Comparison of ENCODE assay signal across 8 cellular contexts in the genomic region with DNA sequence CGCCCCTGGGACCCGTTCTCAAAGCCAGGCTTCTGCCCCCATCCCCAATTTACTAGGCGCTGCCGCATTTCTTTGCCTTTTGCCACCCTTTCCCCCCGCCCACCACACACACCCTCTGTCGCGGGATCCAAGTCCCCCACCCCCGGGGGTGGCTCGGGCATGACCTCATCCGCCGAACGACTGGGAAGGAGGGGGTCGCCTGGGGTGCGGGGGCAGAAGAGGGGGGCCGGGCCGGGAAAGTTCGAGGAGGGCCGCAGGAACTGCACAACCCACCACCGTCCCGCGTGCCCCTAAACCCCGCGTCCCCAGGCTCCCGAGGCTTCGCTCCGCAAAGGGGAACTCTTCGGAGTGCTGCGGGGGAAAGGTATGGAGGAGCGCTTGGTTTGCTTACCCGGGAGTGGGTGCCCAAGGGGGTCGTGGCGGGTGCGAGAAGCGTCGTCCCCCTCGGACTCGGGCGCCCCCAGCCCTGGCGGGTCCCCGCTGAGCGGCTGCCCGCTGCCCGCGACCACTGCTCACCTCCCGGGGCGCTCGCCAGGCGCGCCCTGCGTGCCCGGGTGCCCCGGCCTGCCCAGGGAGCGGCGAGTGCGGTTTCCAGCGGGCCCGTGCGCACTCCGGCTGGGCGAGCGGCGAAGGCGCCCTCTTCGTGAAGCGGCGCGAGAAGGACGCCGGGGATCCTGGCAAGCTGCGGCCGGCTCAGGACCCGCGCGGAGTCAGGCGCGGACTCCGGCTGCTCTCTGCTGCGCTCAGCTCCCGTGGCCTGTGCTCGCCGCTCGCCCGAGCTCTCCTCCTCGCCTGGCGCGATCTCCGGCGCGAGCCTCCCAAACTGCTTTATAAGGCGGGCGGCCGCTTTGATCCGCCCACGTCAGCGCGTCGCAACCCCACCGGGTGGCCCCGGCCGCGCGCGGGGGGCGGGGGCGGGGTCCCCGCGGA. TPM values are rescaled to one million over a fixed set of nuclear protein-coding genes. Genes with fewer than 3 reads are reported as not detected.
A peak's percentile ranks its signal among the peaks of the same experiment; 100 is the strongest.
DNase-seq lines count a peak whose midpoint lies in the region; ATAC-seq, FAIRE-seq and TF ChIP-seq lines count a peak whose summit lies in the region.

No MANE protein-coding gene starts in this region.

- DNase-seq in DMS153 treated with DMSO at 0.1 percent for 48 hours (lab: John Stamatoyannopoulos, UW; ENCODE audit: unreplicated experiment) (peak; percentile 39), LNCaP clone FGC (ENCODE audit: low read depth) (peak; percentile 19), esophagus muscularis mucosa (ENCODE audit: extremely low spot score) (no peak), natural killer cell (no peak), D721Med (ENCODE audit: insufficient read length, low spot score) (no peak)

- intact Hi-C loops in esophagus muscularis mucosa (cut with DNase I), result loop anchor here (10.0 kb wide), 1 partner anchor 235 kb away; the partner anchor contains the start of gene EMSY
- intact Hi-C loops in natural killer cell (cut with micrococcal nuclease), result loop anchor here (5.0 kb wide), 3 partner anchors 58 to 472 kb away; no protein-coding TSS in a partner anchor

- no peaks in the 10 kb centered on the region for H3K36me3 ChIP-seq in esophagus muscularis mucosa

- H3K27ac Mint-ChIP-seq in natural killer cell, result no peak overlapping the region

- peak overlapping the region; percentile 82 for H3K4me3 Mint-ChIP-seq in natural killer cell

- peaks cover 0 to 31% (median 0%) of the 10 kb centered on the region in 4 donors for H3K27me3 ChIP-seq in esophagus muscularis mucosa

- no peak for FAIRE-seq in D721Med (lab: Jason Lieb, UNC)

- H3K27ac ChIP-seq in esophagus muscularis mucosa (replicated peaks in 1 of 4), result peak overlapping the region; percentile 30 to 70 (median 68)

- no peaks in the 10 kb centered on the region for H3K36me3 Mint-ChIP-seq in natural killer cell

- H3K9me3 Mint-ChIP-seq in natural killer cell, result no peaks in the 10 kb centered on the region

- TF ChIP-seq POLR2A in esophagus muscularis mucosa (IDR thresholded peaks at IDR 0.05; ENCODE audit: low read depth), result no peak

- no peak for TF ChIP-seq EP300 in esophagus muscularis mucosa (IDR thresholded peaks at IDR 0.05)

- H3K9me3 ChIP-seq in esophagus muscularis mucosa, result no peaks in the 10 kb centered on the region

- no peak overlapping the region for H3K4me3 ChIP-seq in LNCaP clone FGC (ENCODE audit: low read depth, low read length)
- peak overlapping the region; percentile 14; the same call in 1 of the 2 replicates for H3K4me3 ChIP-seq in WI38 (ENCODE audit: low read depth, low read length)
- H3K4me3 ChIP-seq in esophagus muscularis mucosa, result peak overlapping the region; percentile 62 to 68 (median 65)

- peaks cover 8 to 40% of the 10 kb centered on the region in 2 donors for H3K4me1 Mint-ChIP-seq in natural killer cell

- TF ChIP-seq CTCF in LNCaP clone FGC (IDR thresholded peaks at IDR 0.05; ENCODE audit: control insufficient read depth, extremely low read depth, insufficient read depth) (no peak), WI38 (IDR thresholded peaks at IDR 0.05; ENCODE audit: low read depth, low read length) (no peak), esophagus muscularis mucosa (IDR thresholded peaks at IDR 0.05) (peak in 1 of 3 experiments; percentile 4), natural killer cell (IDR thresholded peaks at IDR 0.05) (no peak), D721Med (IDR thresholded peaks at IDR 0.05; ENCODE audit: insufficient read depth, missing control alignments) (no peak)

- under 1% methylated on average over 47 of the region's 107 CpGs for WGBS in esophagus muscularis mucosa

- H3K4me1 ChIP-seq in esophagus muscularis mucosa, result peaks cover 39 to 60% (median 57%) of the 10 kb centered on the region in 4 donors

- H3K27me3 Mint-ChIP-seq in natural killer cell (ENCODE audit: low read depth in 2 of 2), result peaks cover 8 to 37% of the 10 kb centered on the region in 2 donors

- ATAC-seq in natural killer cell (peak in 1 of 3 donors; percentile 24), GM18511 (IDR thresholded peaks at IDR 0.05; ENCODE audit: unreplicated experiment) (no peak), GM18907 (IDR thresholded peaks at IDR 0.05; ENCODE audit: unreplicated experiment) (no peak)

RNA-seq across cellular contexts. Expression of gene WNT11, which starts 3.9 kb away (rescaled TPM):
- total RNA-seq in esophagus muscularis mucosa (10 to 100 TPM in 2 of 4 donors, 1 to 10 TPM in 2; 3.7 to 11.0 (median 7.7) TPM), natural killer cell (1 to 10 TPM in 1 of 3 donors, under 1 TPM in 2; 0.47 to 1.3 (median 0.80) TPM)

Comparison
In these comparisons a context has a peak if more than half of its experiments do, and no peak if none do; other contexts are left out.
1. DNase-seq: peak in DMS153 treated with DMSO at 0.1 percent for 48 hours (single experiment) and LNCaP clone FGC (single experiment); none in esophagus muscularis mucosa (single experiment), natural killer cell (single experiment) and D721Med (single experiment).